ENCODE assay signal across 11 cellular contexts in the genomic region with DNA sequence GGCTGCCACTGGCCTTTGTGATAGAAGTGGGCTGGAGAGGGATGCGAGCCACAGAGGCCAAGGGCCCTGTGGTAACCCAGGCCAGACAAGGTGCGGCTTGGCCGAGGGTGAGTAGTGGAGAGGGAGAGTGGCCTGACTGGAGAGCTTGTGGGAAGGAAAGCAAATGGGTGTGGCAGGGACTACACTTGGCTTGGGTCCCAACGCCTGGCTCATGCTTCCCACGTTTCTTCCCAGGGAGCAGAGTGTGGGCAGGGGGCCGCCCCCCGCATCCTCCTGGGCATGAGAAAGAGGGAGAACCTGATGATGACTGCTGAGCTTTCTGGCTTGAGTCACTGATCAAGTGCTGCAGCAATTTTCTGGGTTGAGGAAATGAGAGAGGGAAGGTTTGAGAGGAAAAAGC.
DNase-seq lines count a peak whose midpoint lies in the region; ATAC-seq and TF ChIP-seq lines count a peak whose summit lies in the region.
"Had no signal": no experiment of that assay in that cellular context is flagged by ENCODE, and none has a peak within 500 bp of the region (broad histone marks: within the 10 kb centered on the region; RNA-seq: fewer than 3 reads in every experiment).

No MANE protein-coding gene starts in this region.

- WGBS in stomach, 5 donors, result 42 to 64% (median 50%) methylated on average over 7 of the region's 7 CpGs

- no peaks in the 10 kb centered on the region for H3K36me3 ChIP-seq in stomach
- H3K36me3 ChIP-seq: prostate gland had no signal

- H3K4me3 ChIP-seq in fibroblast of mammary gland (ENCODE audit: control insufficient read depth, low read depth, low read length), result no peak overlapping the region
- H3K4me3 ChIP-seq in stomach, result no peak overlapping the region
- H3K4me3 ChIP-seq: prostate gland had no signal

- TF ChIP-seq EP300 in stomach (IDR thresholded peaks at IDR 0.05), result no peak

- H3K4me3 Mint-ChIP-seq in activated T-cell treated with anti-CD3 and anti-CD28 coated beads, Interleukin-2, amount 50 U/mL, for 24 hours, result no peak overlapping the region
- H3K4me3 Mint-ChIP-seq in activated T-cell treated with anti-CD3 and anti-CD28 coated beads, Interleukin-2, amount 50 U/mL, for 72 hours, result no peak overlapping the region

- peak overlapping the region; percentile 19 for H3K27ac Mint-ChIP-seq in activated T-cell treated with anti-CD3 and anti-CD28 coated beads, Interleukin-2, amount 50 U/mL, for 24 hours
- H3K27ac Mint-ChIP-seq in activated T-cell treated with anti-CD3 and anti-CD28 coated beads, Interleukin-2, amount 50 U/mL, for 72 hours, result no peak overlapping the region

- peaks cover 33% of the 10 kb centered on the region for H3K4me1 Mint-ChIP-seq in activated T-cell treated with anti-CD3 and anti-CD28 coated beads, Interleukin-2, amount 50 U/mL, for 24 hours (ENCODE audit: low read depth)
- peaks cover 11% of the 10 kb centered on the region for H3K4me1 Mint-ChIP-seq in activated T-cell treated with anti-CD3 and anti-CD28 coated beads, Interleukin-2, amount 50 U/mL, for 72 hours (ENCODE audit: low read depth)

- TF ChIP-seq CTCF in fibroblast of mammary gland (conservative IDR thresholded peaks at IDR 0.05; ENCODE audit: control insufficient read depth, insufficient read depth, low read depth, low read length), result no peak
- TF ChIP-seq CTCF in stomach (IDR thresholded peaks at IDR 0.05), result no peak

- TF ChIP-seq POLR2A in stomach (IDR thresholded peaks at IDR 0.05), result no peak

- no peaks in the 10 kb centered on the region for H3K9me3 ChIP-seq in stomach
- H3K9me3 ChIP-seq: prostate gland had no signal

- H3K27me3 Mint-ChIP-seq in activated T-cell treated with anti-CD3 and anti-CD28 coated beads, Interleukin-2, amount 50 U/mL, for 24 hours, result no peaks in the 10 kb centered on the region
- H3K27me3 Mint-ChIP-seq in activated T-cell treated with anti-CD3 and anti-CD28 coated beads, Interleukin-2, amount 50 U/mL, for 72 hours (ENCODE audit: low read depth), result no peaks in the 10 kb centered on the region

- intact Hi-C loops in stomach (cut with DNase I; ENCODE audit: low total_unique reads), result no loop called here

- DNase-seq in activated T-cell treated with anti-CD3 and anti-CD28 coated beads, Interleukin-2, amount 50 U/mL, for 24 hours, result no peak
- DNase-seq in activated T-cell treated with anti-CD3 and anti-CD28 coated beads, Interleukin-2, amount 50 U/mL, for 72 hours, result no peak
- peak; percentile 74 for DNase-seq in NCI-H748 (lab: John Stamatoyannopoulos, UW; ENCODE audit: unreplicated experiment)
- DNase-seq in fibroblast of mammary gland (ENCODE audit: low read depth), result peak; percentile 92
- peak; percentile 57 for DNase-seq in stomach
- DNase-seq in mucosa of gallbladder (ENCODE audit: low spot score), result no peak
- DNase-seq in HK-2 (ENCODE audit: unreplicated experiment), result no peak
- DNase-seq: NCI-H1092 treated with DMSO at 0.1 percent for 48 hours had no signal

- H3K36me3 Mint-ChIP-seq in activated T-cell treated with anti-CD3 and anti-CD28 coated beads, Interleukin-2, amount 50 U/mL, for 24 hours (ENCODE audit: low read depth), result peaks cover 29% of the 10 kb centered on the region
- H3K36me3 Mint-ChIP-seq in activated T-cell treated with anti-CD3 and anti-CD28 coated beads, Interleukin-2, amount 50 U/mL, for 72 hours (ENCODE audit: insufficient read depth in 2 of 2), result peaks cover 0 to 2% of the 10 kb centered on the region in 2 donors

- no peak overlapping the region for H3K27ac ChIP-seq in stomach
- H3K27ac ChIP-seq: HL-60 had no signal

- no peak for ATAC-seq in activated T-cell treated with anti-CD3 and anti-CD28 coated beads, Interleukin-2, amount 50 U/mL, for 72 hours (replicated peaks in 1 of 2)
- no peak for ATAC-seq in GM21360 (IDR thresholded peaks at IDR 0.05; ENCODE audit: unreplicated experiment)

- H3K4me1 ChIP-seq in stomach, result peaks cover 0 to 17% (median 12%) of the 10 kb centered on the region in 4 donors

- H3K27me3 ChIP-seq in stomach, result no peaks in the 10 kb centered on the region

- no peaks in the 10 kb centered on the region for H3K9me3 Mint-ChIP-seq in activated T-cell treated with anti-CD3 and anti-CD28 coated beads, Interleukin-2, amount 50 U/mL, for 24 hours
- no peaks in the 10 kb centered on the region for H3K9me3 Mint-ChIP-seq in activated T-cell treated with anti-CD3 and anti-CD28 coated beads, Interleukin-2, amount 50 U/mL, for 72 hours

Comparison
In these comparisons a context has a peak if more than half of its experiments do, and no peak if none do; other contexts are left out.
1. DNase-seq: peak in NCI-H748 (single experiment), fibroblast of mammary gland (single experiment) and stomach (single experiment); none in activated T-cell treated with anti-CD3 and anti-CD28 coated beads, Interleukin-2, amount 50 U/mL, for 24 hours (single experiment), activated T-cell treated with anti-CD3 and anti-CD28 coated beads, Interleukin-2, amount 50 U/mL, for 72 hours (0 of 2), mucosa of gallbladder (single experiment) and HK-2 (single experiment).